Comparison of ENCODE assay signal across 2 cellular contexts in genomic region chr1:220711086-220711809, GRCh38.
TF ChIP-seq lines count a peak whose summit lies in the region.

No MANE protein-coding gene starts in this region.

TF ChIP-seq in GM23338, 12 proteins besides CTCF, POLR2A, EP300 and RAD21:
- TF ChIP-seq POLR2AphosphoS5 (IDR thresholded peaks at IDR 0.05; ENCODE audit: low read depth) (no peak), ETS1 (IDR thresholded peaks at IDR 0.05) (no peak), STAT1 (IDR thresholded peaks at IDR 0.05; ENCODE audit: unreplicated experiment) (no peak), ZNF462 (CRISPR knock-in tag; IDR thresholded peaks at IDR 0.05) (no peak), ZNF114 (CRISPR knock-in tag; IDR thresholded peaks at IDR 0.05) (no peak), CREB1 (CRISPR knock-in tag; IDR thresholded peaks at IDR 0.05; ENCODE audit: low read depth) (no peak), EZH2phosphoT487 (IDR thresholded peaks at IDR 0.05; ENCODE audit: unreplicated experiment) (no peak), EZH2 (IDR thresholded peaks at IDR 0.05; ENCODE audit: low read depth, unreplicated experiment) (no peak), REST (IDR thresholded peaks at IDR 0.05; ENCODE audit: unreplicated experiment) (no peak), ZNF331 (CRISPR knock-in tag; IDR thresholded peaks at IDR 0.05; ENCODE audit: low read depth) (no peak), JUNB (IDR thresholded peaks at IDR 0.05; ENCODE audit: unreplicated experiment) (no peak), NANOG (IDR thresholded peaks at IDR 0.05; ENCODE audit: borderline replicate concordance) (no peak)

TF ChIP-seq in HepG2, 621 proteins besides CTCF, POLR2A, EP300 and RAD21 (continues in another document):
- no peak for TF ChIP-seq NCOR1 (IDR thresholded peaks at IDR 0.05; ENCODE audit: borderline replicate concordance, low read length)
- no peak for TF ChIP-seq PHF8 (CRISPR knock-in tag; IDR thresholded peaks at IDR 0.05)
- TF ChIP-seq ZNF101 (CRISPR knock-in tag; IDR thresholded peaks at IDR 0.05; ENCODE audit: borderline replicate concordance, low read depth): no peak
- peak; percentile 100 for TF ChIP-seq PATZ1 (CRISPR knock-in tag; IDR thresholded peaks at IDR 0.05)
- peak; percentile 49 for TF ChIP-seq TEAD3 (CRISPR knock-in tag; optimal IDR thresholded peaks at IDR 0.05; ENCODE audit: borderline replicate concordance)
- peak; percentile 66; the same call in 1 of the 2 replicates for TF ChIP-seq NCOA2 (CRISPR knock-in tag; IDR thresholded peaks at IDR 0.05)
- TF ChIP-seq ZFY (CRISPR knock-in tag; IDR thresholded peaks at IDR 0.05): no peak
- TF ChIP-seq THRA (CRISPR knock-in tag; IDR thresholded peaks at IDR 0.05; ENCODE audit: borderline replicate concordance): peak; percentile 78; the same call in 1 of the 2 replicates
- no peak for TF ChIP-seq TRAFD1 (CRISPR knock-in tag; IDR thresholded peaks at IDR 0.05; ENCODE audit: borderline replicate concordance)
- no peak for TF ChIP-seq ZHX2 (IDR thresholded peaks at IDR 0.05; ENCODE audit: low read depth)
- TF ChIP-seq ZHX2 (CRISPR knock-in tag; IDR thresholded peaks at IDR 0.05; ENCODE audit: borderline replicate concordance): no peak
- no peak for TF ChIP-seq TFDP1 (CRISPR knock-in tag; IDR thresholded peaks at IDR 0.05; ENCODE audit: borderline replicate concordance)
- TF ChIP-seq ZNF12 (CRISPR knock-in tag; IDR thresholded peaks at IDR 0.05): no peak
- peak; percentile 39; the same call in 1 of the 2 replicates for TF ChIP-seq HDAC2 (CRISPR knock-in tag; IDR thresholded peaks at IDR 0.05)
- peak; percentile 90 for TF ChIP-seq RARA (CRISPR knock-in tag; IDR thresholded peaks at IDR 0.05)
- no peak for TF ChIP-seq TMF1 (CRISPR knock-in tag; IDR thresholded peaks at IDR 0.05; ENCODE audit: low read depth)
- no peak for TF ChIP-seq GPBP1L1 (CRISPR knock-in tag; IDR thresholded peaks at IDR 0.05)
- no peak for TF ChIP-seq ETV5 (CRISPR knock-in tag; IDR thresholded peaks at IDR 0.05; ENCODE audit: borderline replicate concordance)
- no peak for TF ChIP-seq ZNF891 (CRISPR knock-in tag; IDR thresholded peaks at IDR 0.05)
- no peak for TF ChIP-seq ZNF496 (CRISPR knock-in tag; IDR thresholded peaks at IDR 0.05; ENCODE audit: insufficient replicate concordance)
- no peak for TF ChIP-seq TP53 (CRISPR knock-in tag; conservative IDR thresholded peaks at IDR 0.05)
- peak; percentile 20; the same call in 1 of the 2 replicates for TF ChIP-seq KAT8 (CRISPR knock-in tag; IDR thresholded peaks at IDR 0.05)
- no peak for TF ChIP-seq RARG (CRISPR knock-in tag; IDR thresholded peaks at IDR 0.05; ENCODE audit: low read depth)
- no peak for TF ChIP-seq ZNF775 (CRISPR knock-in tag; IDR thresholded peaks at IDR 0.05; ENCODE audit: borderline replicate concordance)
- TF ChIP-seq SKIL (CRISPR knock-in tag; IDR thresholded peaks at IDR 0.05; ENCODE audit: borderline replicate concordance): peak; percentile 54; the same call in 1 of the 2 replicates
- TF ChIP-seq KAT7 (CRISPR knock-in tag; IDR thresholded peaks at IDR 0.05; ENCODE audit: borderline replicate concordance): no peak
- TF ChIP-seq ADNP (CRISPR knock-in tag; IDR thresholded peaks at IDR 0.05): 0 out of 2 replicates have a peak, but pooled peaks have one; percentile 20
- TF ChIP-seq ZNF543 (CRISPR knock-in tag; IDR thresholded peaks at IDR 0.05): no peak
- TF ChIP-seq ZNF550 (CRISPR knock-in tag; IDR thresholded peaks at IDR 0.05; ENCODE audit: borderline replicate concordance): no peak
- no peak for TF ChIP-seq ZNF138 (CRISPR knock-in tag; IDR thresholded peaks at IDR 0.05; ENCODE audit: low read depth)
- no peak for TF ChIP-seq ONECUT2 (CRISPR knock-in tag; IDR thresholded peaks at IDR 0.05)
- TF ChIP-seq THAP9 (CRISPR knock-in tag; IDR thresholded peaks at IDR 0.05; ENCODE audit: borderline replicate concordance): no peak
- no peak for TF ChIP-seq ZNF234 (CRISPR knock-in tag; conservative IDR thresholded peaks at IDR 0.05)
- no peak for TF ChIP-seq KDM5A (IDR thresholded peaks at IDR 0.05; ENCODE audit: borderline replicate concordance, low read length)
